8 cellular contexts compared by ENCODE assay signal in the genomic region with DNA sequence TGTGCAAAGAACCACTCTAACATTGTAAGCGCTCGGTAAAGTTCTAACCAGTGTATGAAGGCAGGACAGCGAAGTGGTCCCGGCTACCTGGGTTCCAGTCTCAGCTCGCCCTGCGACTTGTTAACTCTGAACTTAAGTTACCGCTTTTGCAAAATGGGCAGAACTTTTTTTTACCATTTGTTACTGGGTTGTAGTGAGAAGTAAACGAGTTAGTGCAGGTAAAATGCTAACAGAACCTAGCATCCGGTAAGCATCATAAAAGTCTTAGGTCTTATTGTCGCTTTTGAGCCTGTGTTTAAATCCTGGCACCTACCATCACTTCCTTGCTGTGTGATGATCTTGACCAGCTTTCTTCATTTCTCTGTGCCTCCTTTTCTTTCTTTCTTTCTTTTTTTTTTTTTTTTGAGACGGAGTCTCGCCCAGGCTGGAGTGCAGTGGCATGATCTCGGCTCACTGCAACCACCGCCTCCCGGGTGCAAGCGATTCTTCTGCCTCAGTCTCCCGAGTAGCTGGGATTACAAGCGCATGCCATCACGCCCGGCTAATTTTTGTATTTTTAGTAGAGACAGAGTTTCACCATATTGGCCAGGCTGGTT. TPM values are rescaled to one million over a fixed set of nuclear protein-coding genes. Genes with fewer than 3 reads are reported as not detected.
DNase-seq lines count a peak whose midpoint lies in the region; ATAC-seq, FAIRE-seq and TF ChIP-seq lines count a peak whose summit lies in the region.

No MANE protein-coding gene starts in this region.

- peak overlapping the region; percentile 98 for H3K9ac ChIP-seq in GM23248

- ATAC-seq in HG02885 (IDR thresholded peaks at IDR 0.05; ENCODE audit: poor library complexity, unreplicated experiment): no peak

- H3K79me2 ChIP-seq in GM23248 (ENCODE audit: insufficient read depth): peaks cover 75% of the 10 kb centered on the region
- peaks cover 57% of the 10 kb centered on the region for H3K79me2 ChIP-seq in osteoblast (ENCODE audit: insufficient read depth, low read length)

- H4K20me1 ChIP-seq in GM23248 (ENCODE audit: insufficient read depth): no peaks in the 10 kb centered on the region
- H4K20me1 ChIP-seq in osteoblast (ENCODE audit: insufficient read depth, low read length): peaks cover 28% of the 10 kb centered on the region

- peak; percentile 24 for DNase-seq in GM23248
- DNase-seq in RPMI7951 (ENCODE audit: low read depth): peak; percentile 26
- peak; percentile 36 for DNase-seq in epithelial cell of esophagus (ENCODE audit: low read depth)
- DNase-seq in osteoblast (ENCODE audit: insufficient read length, low spot score, missing footprints): no peak
- no peak for DNase-seq in medulla oblongata (ENCODE audit: extremely low spot score)
- no peak for DNase-seq in ecto neural progenitor cell (ENCODE audit: low spot score)
- no peak for DNase-seq in GM12892 (ENCODE audit: insufficient read length)

- TF ChIP-seq POLR2A in GM12892 (IDR thresholded peaks at IDR 0.05; ENCODE audit: low read depth, low read length): no peak

- peaks cover 44% of the 10 kb centered on the region for H3K4me1 ChIP-seq in GM23248 (ENCODE audit: insufficient read depth)
- peaks cover 51% of the 10 kb centered on the region for H3K4me1 ChIP-seq in osteoblast (ENCODE audit: insufficient read depth, low read length)

- H3F3A ChIP-seq in GM23248 (ENCODE audit: insufficient read depth): peaks cover 37% of the 10 kb centered on the region

- peak overlapping the region; percentile 99 for H3K4me2 ChIP-seq in GM23248 (ENCODE audit: unreplicated experiment)
- H3K4me2 ChIP-seq in osteoblast (ENCODE audit: insufficient read depth, low read length): peak overlapping the region; percentile 84

- H2AFZ ChIP-seq in GM23248 (peak overlapping the region; percentile 82), osteoblast (ENCODE audit: low read length) (peak overlapping the region; percentile 85)

- H3K4me3 ChIP-seq in GM23248 (peak overlapping the region; percentile 99), epithelial cell of esophagus (ENCODE audit: low read length) (peak overlapping the region; percentile 84), osteoblast (ENCODE audit: insufficient read depth, low read length) (peak overlapping the region; percentile 99)

- H3K9me2 ChIP-seq in GM23248 (ENCODE audit: insufficient read depth): no peaks in the 10 kb centered on the region

- FAIRE-seq in GM12892 (lab: Jason Lieb, UNC): no peak

- in situ Hi-C loops in GM23248 (cut with MboI): no loop called here

- H3K27ac ChIP-seq in GM23248: peak overlapping the region; percentile 93
- peak overlapping the region; percentile 91 for H3K27ac ChIP-seq in osteoblast (ENCODE audit: low read depth, low read length)

- no peaks in the 10 kb centered on the region for H3K27me3 ChIP-seq in GM23248 (replicated peaks; ENCODE audit: insufficient read depth)
- H3K27me3 ChIP-seq in osteoblast (ENCODE audit: insufficient read depth, low read length): no peaks in the 10 kb centered on the region

- no peaks in the 10 kb centered on the region for H3K9me3 ChIP-seq in GM23248 (ENCODE audit: low read depth)
- no peaks in the 10 kb centered on the region for H3K9me3 ChIP-seq in osteoblast (ENCODE audit: low read depth, low read length)

- H3K36me3 ChIP-seq in GM23248 (ENCODE audit: low read depth) (peaks cover 11% of the 10 kb centered on the region; the same call in 1 of the 2 replicates), osteoblast (ENCODE audit: insufficient read depth, low read length) (peaks cover 23% of the 10 kb centered on the region)

- WGBS in GM23248 (ENCODE audit: low coverage in 1 of 2, low lambda C conversion rate in 2 of 2, missing lambda C conversion rate in 2 of 2), 2 experiments: 24 to 25% methylated on average over 16 to 20 of the region's 20 CpGs

- TF ChIP-seq CTCF in epithelial cell of esophagus (IDR thresholded peaks at IDR 0.05; ENCODE audit: insufficient read depth, low read depth, low read length, missing control alignments): no peak
- TF ChIP-seq CTCF in osteoblast (IDR thresholded peaks at IDR 0.05; ENCODE audit: extremely low read depth, low read depth, low read length): no peak

RNA-seq across cellular contexts. Expression of a gene that starts 0.7 kb away (rescaled TPM):
- total RNA-seq in GM23248 (2014; rRNA removed; shearing (Covaris generic)): 30.4 and 33.0 TPM in 2 replicates
- 27.0 and 31.8 TPM in 2 replicates for polyA plus RNA-seq in GM23248 (2016; fragmentation: Nextera tagmentation; extraction: Ambion mirVana)
- 39.7 and 46.4 TPM in 2 replicates for total RNA-seq in RPMI7951 (2014; rRNA removed; shearing (Covaris generic))
- total RNA-seq in osteoblast: 18.6 and 29.7 TPM in 2 replicates
- 39.1 TPM for polyA plus RNA-seq in GM12892 (2012; ENCODE audit: missing spikeins)

RNA-seq across cellular contexts. Expression of a gene that starts 0.8 kb away (rescaled TPM):
- 104 and 105 TPM in 2 replicates for total RNA-seq in GM23248 (2014; rRNA removed; shearing (Covaris generic))
- polyA plus RNA-seq in GM23248 (2016; fragmentation: Nextera tagmentation; extraction: Ambion mirVana): 1.4 and 2.6 TPM in 2 replicates
- 27.9 and 28.0 TPM in 2 replicates for total RNA-seq in RPMI7951 (2014; rRNA removed; shearing (Covaris generic))
- 53.9 and 62.5 TPM in 2 replicates for total RNA-seq in osteoblast
- polyA plus RNA-seq in GM12892 (2012; ENCODE audit: missing spikeins): 8.5 TPM

RNA-seq across cellular contexts. Expression of a gene that starts 14.6 kb away (rescaled TPM):
- not detected in 2 replicates for total RNA-seq in GM23248 (2014; rRNA removed; shearing (Covaris generic))
- 0.18 TPM in 1 of 2 replicates, not detected in the other for polyA plus RNA-seq in GM23248 (2016; fragmentation: Nextera tagmentation; extraction: Ambion mirVana)
- total RNA-seq in RPMI7951 (2014; rRNA removed; shearing (Covaris generic)): 4.1 and 6.0 TPM in 2 replicates
- 0.29 and 0.36 TPM in 2 replicates for total RNA-seq in osteoblast
- 1.2 TPM for polyA plus RNA-seq in GM12892 (2012; ENCODE audit: missing spikeins)

RNA-seq across cellular contexts. Expression of a gene that starts 32.9 kb away (rescaled TPM):
- total RNA-seq in GM23248 (2014; rRNA removed; shearing (Covaris generic)): 56.4 and 80.5 TPM in 2 replicates
- 55.6 and 62.4 TPM in 2 replicates for polyA plus RNA-seq in GM23248 (2016; fragmentation: Nextera tagmentation; extraction: Ambion mirVana)
- total RNA-seq in RPMI7951 (2014; rRNA removed; shearing (Covaris generic)): 136 and 162 TPM in 2 replicates
- 78.4 and 81.1 TPM in 2 replicates for total RNA-seq in osteoblast
- 31.0 TPM for polyA plus RNA-seq in GM12892 (2012; ENCODE audit: missing spikeins)

RNA-seq across cellular contexts. Expression of a gene that starts 32.9 kb away (rescaled TPM):
- 27.8 and 30.4 TPM in 2 replicates for total RNA-seq in GM23248 (2014; rRNA removed; shearing (Covaris generic))
- polyA plus RNA-seq in GM23248 (2016; fragmentation: Nextera tagmentation; extraction: Ambion mirVana): 84.0 and 88.6 TPM in 2 replicates
- total RNA-seq in RPMI7951 (2014; rRNA removed; shearing (Covaris generic)): 15.3 and 18.5 TPM in 2 replicates
- total RNA-seq in osteoblast: 14.8 and 15.9 TPM in 2 replicates
- 33.5 TPM for polyA plus RNA-seq in GM12892 (2012; ENCODE audit: missing spikeins)

Comparison
In these comparisons a context has a peak if more than half of its experiments do, and no peak if none do; other contexts are left out.
1. DNase-seq: peak in GM23248 (single experiment), RPMI7951 (single experiment) and epithelial cell of esophagus (single experiment); none in osteoblast (single experiment), medulla oblongata (single experiment), ecto neural progenitor cell (single experiment) and GM12892 (single experiment).
2. Peak in every context shown above with its lines, with median percentiles within 50 percentile points of each other: H3K4me3 ChIP-seq.